In the genomic region with DNA sequence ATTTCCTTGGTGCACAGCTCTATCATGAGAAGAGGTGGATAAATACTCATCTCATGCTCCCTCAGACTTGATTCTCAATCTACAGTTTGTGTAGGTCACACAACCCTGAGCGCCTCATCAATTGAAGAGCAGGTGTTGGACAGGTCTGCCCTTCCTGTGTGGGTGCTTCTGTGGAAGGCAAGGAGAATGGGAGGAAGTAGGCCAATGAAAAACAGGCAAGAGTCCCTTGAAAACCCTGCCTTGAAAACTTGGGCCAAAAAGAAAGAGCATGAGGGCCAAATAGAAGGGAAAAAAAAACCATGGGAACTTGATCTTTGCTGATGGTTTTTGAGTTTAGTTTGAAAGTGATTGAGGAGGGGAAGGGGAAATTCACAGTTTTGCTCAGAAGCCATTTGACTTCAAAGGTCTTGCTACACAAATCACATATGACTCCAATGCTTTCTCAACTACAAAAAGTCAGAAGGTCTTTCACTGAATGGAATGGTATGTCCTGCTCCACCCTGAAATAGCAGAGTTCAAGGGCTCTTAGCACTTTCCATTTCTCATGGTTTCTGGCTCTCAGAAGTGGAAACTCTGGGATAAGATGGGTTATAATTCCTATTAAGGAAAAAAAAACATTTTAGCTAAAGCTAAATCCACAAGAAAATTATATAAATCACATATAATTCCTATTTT, we compare ENCODE assay signal across 21 cellular contexts. TPM values are rescaled to one million over a fixed set of nuclear protein-coding genes. Genes with fewer than 3 reads are reported as not detected.
DNase-seq lines count a peak whose midpoint lies in the region; ATAC-seq, FAIRE-seq and TF ChIP-seq lines count a peak whose summit lies in the region.
"Had no signal": no experiment of that assay in that cellular context is flagged by ENCODE, and none has a peak within 500 bp of the region (broad histone marks: within the 10 kb centered on the region; RNA-seq: fewer than 3 reads in every experiment).

No MANE protein-coding gene starts in this region.

- no peaks in the 10 kb centered on the region for H3K9me3 ChIP-seq in mammary epithelial cell (replicated peaks; ENCODE audit: insufficient read depth, low read length)
- no peaks in the 10 kb centered on the region for H3K9me3 ChIP-seq in esophagus squamous epithelium
- no peaks in the 10 kb centered on the region for H3K9me3 ChIP-seq in uterus
- no peaks in the 10 kb centered on the region for H3K9me3 ChIP-seq in CD8-positive, alpha-beta T cell (ENCODE audit: low read length)
- H3K9me3 ChIP-seq: esophagus muscularis mucosa had no signal

- H3K4me2 ChIP-seq in mammary epithelial cell (ENCODE audit: insufficient read depth, low read depth, low read length), result no peak overlapping the region

- no peaks in the 10 kb centered on the region for H3K36me3 ChIP-seq in mammary epithelial cell (ENCODE audit: insufficient read depth, low read length)
- no peaks in the 10 kb centered on the region for H3K36me3 ChIP-seq in esophagus squamous epithelium
- no peaks in the 10 kb centered on the region for H3K36me3 ChIP-seq in uterus
- H3K36me3 ChIP-seq in CD8-positive, alpha-beta T cell (ENCODE audit: insufficient read depth, low read length), result no peaks in the 10 kb centered on the region
- H3K36me3 ChIP-seq: esophagus muscularis mucosa had no signal

- dilution Hi-C loops in mammary epithelial cell (cut with HindIII; ENCODE audit: low sequenced_read_pairs), result loop anchor here (5.0 kb wide), 1 partner anchor 33 kb away; no protein-coding TSS in a partner anchor

- H3K27me3 ChIP-seq in mammary epithelial cell (ENCODE audit: insufficient read depth, low read length), result no peaks in the 10 kb centered on the region
- H3K27me3 ChIP-seq in esophagus squamous epithelium, result no peaks in the 10 kb centered on the region
- H3K27me3 ChIP-seq in uterus, result no peaks in the 10 kb centered on the region
- H3K27me3 ChIP-seq in CD8-positive, alpha-beta T cell (ENCODE audit: insufficient read depth, low read length), result no peaks in the 10 kb centered on the region
- H3K27me3 ChIP-seq: esophagus muscularis mucosa had no signal

- intact Hi-C loops in MCF 10A (cut with micrococcal nuclease), result no loop called here
- intact Hi-C loops in mammary epithelial cell (cut with micrococcal nuclease), result no loop called here
- intact Hi-C loops in esophagus squamous epithelium (cut with DNase I), result no loop called here
- intact Hi-C loops in uterus (cut with DNase I; ENCODE audit: low total_unique reads), result no loop called here
- intact Hi-C loops in CD8-positive, alpha-beta T cell (cut with DNase I, micrococcal nuclease), result no loop called here

- DNase-seq in MCF 10A (ENCODE audit: unreplicated experiment) (no peak), mammary epithelial cell (no peak), esophagus squamous epithelium (lab: John Stamatoyannopoulos, UW) (no peak), lung microvascular endothelial cell (ENCODE audit: low read depth in 2 of 2) (peak; percentile 18 to 40), uterus (no peak), GM12891 (ENCODE audit: insufficient read length, low spot score) (no peak)
- no peak for DNase-seq in CD8-positive, alpha-beta T cell
- DNase-seq: 8988T; activated CD4-positive, alpha-beta T cell treated with anti-CD3 and anti-CD28 coated beads for 4 hours; activated naive CD8-positive, alpha-beta T cell treated with anti-CD3 and anti-CD28 coated beads, Interleukin-2, amount 10 ng/mL, durations not matched to agents 7 days and 5 days; activated T-cell treated with anti-CD3 and anti-CD28 coated beads, Interleukin-2, amount 50 U/mL, for 1 hour; CD4-positive, alpha-beta T cell; NCI-H2029 treated with DMSO at 0.1 percent for 48 hours; NCI-H82; stimulated activated CD4-positive, alpha-beta T cell treated with anti-CD3 and anti-CD28 coated beads, Interleukin-4, amount 100 ng/mL, for 1 hour had no signal

- H3K27me3 Mint-ChIP-seq in MCF 10A (ENCODE audit: insufficient read depth, unreplicated experiment), result no peaks in the 10 kb centered on the region
- peaks cover 3% of the 10 kb centered on the region for H3K27me3 Mint-ChIP-seq in CD8-positive, alpha-beta T cell (ENCODE audit: low read depth)
- H3K27me3 Mint-ChIP-seq: CD4-positive, alpha-beta T cell had no signal

- FAIRE-seq in GM12891 (lab: Jason Lieb, UNC), result no peak

- TF ChIP-seq POLR2A in esophagus squamous epithelium (IDR thresholded peaks at IDR 0.05) (no peak), uterus (IDR thresholded peaks at IDR 0.05) (no peak), GM12891 (IDR thresholded peaks at IDR 0.05; ENCODE audit: low read depth, low read length) (no peak)

- H3K4me1 ChIP-seq in mammary epithelial cell (ENCODE audit: insufficient read depth, low read length) (no peaks in the 10 kb centered on the region), esophagus squamous epithelium (no peaks in the 10 kb centered on the region), uterus (no peaks in the 10 kb centered on the region)
- H3K4me1 ChIP-seq in CD8-positive, alpha-beta T cell (ENCODE audit: insufficient read depth, low read length), result no peaks in the 10 kb centered on the region
- H3K4me1 ChIP-seq: esophagus muscularis mucosa had no signal

- ATAC-seq in HG03354 (IDR thresholded peaks at IDR 0.05; ENCODE audit: poor library complexity, severe bottlenecking, unreplicated experiment), result no peak
- no peak for ATAC-seq in CD8-positive, alpha-beta T cell
- ATAC-seq: HCT116 had no signal

- TF ChIP-seq CTCF in MCF 10A (IDR thresholded peaks at IDR 0.05; ENCODE audit: unreplicated experiment) (no peak), mammary epithelial cell (conservative IDR thresholded peaks at IDR 0.05 in 1 of 2, IDR thresholded peaks at IDR 0.05 in 1 of 2; ENCODE audit: extremely low read depth in 1 of 2, insufficient read depth in 1 of 2, low read depth in 1 of 2, low read length in 2 of 2) (no peak), esophagus squamous epithelium (IDR thresholded peaks at IDR 0.05) (no peak), uterus (IDR thresholded peaks at IDR 0.05) (no peak)
- TF ChIP-seq CTCF in CD8-positive, alpha-beta T cell (IDR thresholded peaks at IDR 0.05), result no peak

- no peak overlapping the region for H3K27ac ChIP-seq in mammary epithelial cell (ENCODE audit: insufficient read depth, low read depth, low read length)
- peak overlapping the region in 3 of 4 donors; percentile 39 to 63 (median 42) for H3K27ac ChIP-seq in esophagus squamous epithelium
- peak overlapping the region; percentile 36 to 65 for H3K27ac ChIP-seq in uterus
- no peak overlapping the region for H3K27ac ChIP-seq in CD8-positive, alpha-beta T cell (ENCODE audit: low read depth, low read length)
- H3K27ac ChIP-seq: esophagus muscularis mucosa, HL-60, RWPE1 had no signal

- no peaks in the 10 kb centered on the region for H3K79me2 ChIP-seq in mammary epithelial cell (ENCODE audit: insufficient read depth, low read length)

- in situ Hi-C loops in mammary epithelial cell (cut with MboI; ENCODE audit: low sequenced_read_pairs in 2 of 2), result no loop called here

- POLR2A ChIA-PET in MCF 10A (lab: Yijun Ruan, JAX), result interaction anchor here (0.6 to 2.7 kb wide), 4 partner anchors 34 to 62 kb away, joined by 3 to 10 read pairs (median 4); no protein-coding TSS in a partner anchor
- POLR2A ChIA-PET in CD8-positive, alpha-beta T cell (lab: Charles Lee), result no interaction called here

- WGBS in mammary epithelial cell (ENCODE audit: low coverage, missing lambda C conversion rate), result 89% methylated on average over 1 of the region's 1 CpG
- 83 to 100% methylated on average over 1 of the region's 1 CpG for WGBS in esophagus squamous epithelium, 2 donors

- H3K27ac Mint-ChIP-seq in MCF 10A (ENCODE audit: low read depth, unreplicated experiment), result peak overlapping the region; percentile 63
- no peak overlapping the region for H3K27ac Mint-ChIP-seq in CD8-positive, alpha-beta T cell
- H3K27ac Mint-ChIP-seq: activated naive CD8-positive, alpha-beta T cell treated with anti-CD3 and anti-CD28 coated beads, Interleukin-2, amount 10 ng/mL, durations not matched to agents 7 days and 5 days; CD4-positive, alpha-beta T cell had no signal

- no peaks in the 10 kb centered on the region for H4K20me1 ChIP-seq in mammary epithelial cell (ENCODE audit: insufficient read depth, low read length)

- no peak overlapping the region for H3K4me3 Mint-ChIP-seq in MCF 10A (ENCODE audit: unreplicated experiment)
- H3K4me3 Mint-ChIP-seq in CD8-positive, alpha-beta T cell, result no peak overlapping the region
- H3K4me3 Mint-ChIP-seq: activated naive CD8-positive, alpha-beta T cell treated with anti-CD3 and anti-CD28 coated beads, Interleukin-2, amount 10 ng/mL, durations not matched to agents 7 days and 5 days; CD4-positive, alpha-beta T cell had no signal

- H3K4me3 ChIP-seq in mammary epithelial cell (replicated peaks in 1 of 3; ENCODE audit: insufficient read depth in 1 of 3, low read depth in 2 of 3, low read length in 3 of 3), result no peak overlapping the region
- H3K4me3 ChIP-seq in esophagus squamous epithelium, result no peak overlapping the region
- no peak overlapping the region for H3K4me3 ChIP-seq in uterus
- no peak overlapping the region for H3K4me3 ChIP-seq in CD8-positive, alpha-beta T cell (ENCODE audit: low read depth, low read length)
- H3K4me3 ChIP-seq: esophagus muscularis mucosa had no signal

- no peaks in the 10 kb centered on the region for H3K36me3 Mint-ChIP-seq in MCF 10A (ENCODE audit: insufficient read depth, unreplicated experiment)
- no peaks in the 10 kb centered on the region for H3K36me3 Mint-ChIP-seq in CD8-positive, alpha-beta T cell
- H3K36me3 Mint-ChIP-seq: activated naive CD8-positive, alpha-beta T cell treated with anti-CD3 and anti-CD28 coated beads, Interleukin-2, amount 10 ng/mL, durations not matched to agents 7 days and 5 days had no signal

- CTCF ChIA-PET in MCF 10A (lab: Yijun Ruan, JAX), result no interaction called here
- CTCF ChIA-PET in mammary epithelial cell (lab: Charles Lee; ENCODE audit: low non-redundant PET), result no interaction called here
- CTCF ChIA-PET in CD8-positive, alpha-beta T cell (lab: Charles Lee), result no interaction called here

- no peak overlapping the region for H2AFZ ChIP-seq in mammary epithelial cell (ENCODE audit: low read depth, low read length)

- no TSS peak for BruUV-seq in MCF 10A (replicated peaks; lab: Mats Ljungman, UMichigan)
- no TSS peak for BruUV-seq in mammary epithelial cell (replicated peaks; lab: Mats Ljungman, UMichigan)

- H3K9me3 Mint-ChIP-seq in MCF 10A (ENCODE audit: unreplicated experiment), result no peaks in the 10 kb centered on the region
- H3K9me3 Mint-ChIP-seq in CD8-positive, alpha-beta T cell, result no peaks in the 10 kb centered on the region
- H3K9me3 Mint-ChIP-seq: activated naive CD8-positive, alpha-beta T cell treated with anti-CD3 and anti-CD28 coated beads, Interleukin-2, amount 10 ng/mL, durations not matched to agents 7 days and 5 days; CD4-positive, alpha-beta T cell had no signal

- no peak overlapping the region for H3K9ac ChIP-seq in mammary epithelial cell (ENCODE audit: insufficient read depth, low read length)

- H3K4me1 Mint-ChIP-seq in MCF 10A (ENCODE audit: insufficient read depth, unreplicated experiment), result peaks cover 12% of the 10 kb centered on the region
- no peaks in the 10 kb centered on the region for H3K4me1 Mint-ChIP-seq in CD8-positive, alpha-beta T cell (ENCODE audit: low read depth)
- H3K4me1 Mint-ChIP-seq: activated naive CD8-positive, alpha-beta T cell treated with anti-CD3 and anti-CD28 coated beads, Interleukin-2, amount 10 ng/mL, durations not matched to agents 7 days and 5 days had no signal

RNA-seq across cellular contexts. Expression of a gene that starts 37.2 kb away (rescaled TPM):
- total RNA-seq in MCF 10A (2022) (20.1 and 27.7 TPM in 2 replicates), mammary epithelial cell (100 to 1,000 TPM; 121 to 246 TPM), esophagus squamous epithelium (100 to 1,000 TPM; 153 to 290 (median 169) TPM), lung microvascular endothelial cell (1,181 and 1,820 TPM in 2 replicates), uterus (100 to 1,000 TPM; 102 to 118 (median 113) TPM)
- 285 TPM for polyA plus RNA-seq in mammary epithelial cell
- 178 TPM for polyA minus RNA-seq in mammary epithelial cell
- not detected for polyA plus RNA-seq in GM12891 (2012; ENCODE audit: low read depth, missing spikeins)
- total RNA-seq in CD8-positive, alpha-beta T cell, result not detected
- total RNA-seq: activated naive CD8-positive, alpha-beta T cell treated with anti-CD3 and anti-CD28 coated beads, Interleukin-2, amount 10 ng/mL, durations not matched to agents 7 days and 5 days; CD4-positive, alpha-beta T cell; T-helper 2 cell treated with Interferon-gamma antibody and Interleukin-4, amounts not matched to agents 100 ng/mL and 5 ng/mL, for 36 hours had no signal

RNA-seq across cellular contexts. Expression of a gene that starts 59.8 kb away (rescaled TPM):
- total RNA-seq in MCF 10A (2022), result not detected in 2 replicates
- total RNA-seq in mammary epithelial cell, result not detected
- polyA plus RNA-seq in mammary epithelial cell, result not detected
- not detected for polyA minus RNA-seq in mammary epithelial cell
- total RNA-seq in esophagus squamous epithelium, result not detected
- 0.22 TPM in 1 of 2 replicates, not detected in the other for total RNA-seq in lung microvascular endothelial cell
- total RNA-seq in uterus, result 1 to 10 TPM in 1 of 4 donors, not detected in 3; 5.6 TPM
- not detected for polyA plus RNA-seq in GM12891 (2012; ENCODE audit: low read depth, missing spikeins)
- total RNA-seq in CD8-positive, alpha-beta T cell, result not detected
- total RNA-seq: activated naive CD8-positive, alpha-beta T cell treated with anti-CD3 and anti-CD28 coated beads, Interleukin-2, amount 10 ng/mL, durations not matched to agents 7 days and 5 days; CD4-positive, alpha-beta T cell; T-helper 2 cell treated with Interferon-gamma antibody and Interleukin-4, amounts not matched to agents 100 ng/mL and 5 ng/mL, for 36 hours had no signal

Comparison
In these comparisons a context has a peak if more than half of its experiments do, and no peak if none do; other contexts are left out.
1. DNase-seq: peak in lung microvascular endothelial cell (2 of 2); none in MCF 10A (single experiment), mammary epithelial cell (single experiment), esophagus squamous epithelium (single experiment), uterus (0 of 2), GM12891 (single experiment) and CD8-positive, alpha-beta T cell (0 of 7).
2. H3K27ac ChIP-seq: peak in esophagus squamous epithelium (3 of 4) and uterus (2 of 2); none in mammary epithelial cell (single experiment) and CD8-positive, alpha-beta T cell (single experiment).
3. RNA of a gene that starts 37.2 kb away (total RNA-seq): 1,181 to 1,820 TPM in lung microvascular endothelial cell, 121 to 246 TPM in mammary epithelial cell, 153 to 290 TPM in esophagus squamous epithelium, 102 to 118 TPM in uterus and 20.1 to 27.7 TPM in MCF 10A; not detected in CD8-positive, alpha-beta T cell; every median in the first group is over 10 times any median in the second.